In the genomic region with DNA sequence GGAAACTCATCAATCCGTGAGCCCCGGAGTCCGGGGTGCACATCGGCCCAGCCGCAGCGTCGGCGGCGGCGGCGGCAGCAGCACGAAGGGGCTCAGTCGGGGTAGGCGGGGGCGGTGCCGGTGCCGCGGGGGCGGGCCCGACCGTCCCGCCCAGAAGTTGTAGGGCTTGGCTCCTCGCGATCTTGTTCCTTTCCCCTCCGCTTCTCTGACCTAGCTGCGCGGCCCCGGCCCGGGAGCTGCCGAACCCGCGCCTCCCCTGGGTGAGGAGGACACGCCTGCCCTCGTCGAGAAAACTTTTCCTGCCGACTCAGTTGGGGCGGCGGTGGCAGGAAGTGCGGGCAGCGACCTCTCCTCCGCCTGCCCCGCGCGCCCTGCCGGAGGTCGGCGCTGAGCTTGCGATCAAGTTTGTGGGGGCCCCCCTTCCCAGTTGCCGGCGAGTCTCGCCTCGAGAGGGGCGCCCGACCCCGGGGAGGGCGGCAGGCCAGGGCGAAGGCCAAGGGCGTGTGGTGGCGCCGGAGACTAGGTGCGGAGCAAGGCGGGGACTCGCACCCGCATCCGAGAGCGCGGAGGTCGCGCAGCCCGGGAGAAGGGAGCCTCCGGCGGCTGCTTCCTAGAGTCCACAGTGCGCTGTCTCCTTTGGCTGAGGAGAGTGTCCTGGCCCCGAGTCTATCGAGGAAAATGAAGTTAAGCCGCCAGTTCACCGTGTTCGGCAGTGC, we compare ENCODE assay signal across 8 cellular contexts. TPM values are rescaled to one million over a fixed set of nuclear protein-coding genes. Genes with fewer than 3 reads are reported as not detected.
DNase-seq lines count a peak whose midpoint lies in the region; ATAC-seq and TF ChIP-seq lines count a peak whose summit lies in the region.

A gene (plus strand): TSS at position 188 of the 716 bp plus-strand sequence. CDS start 491 bp downstream, at position 679.

- peak within 1 kb of the TSS; percentile 90 to 97 for H3K27ac ChIP-seq in coronary artery

- no peak for TF ChIP-seq CTCF in coronary artery (IDR thresholded peaks at IDR 0.05)

- ATAC-seq in HG03025 (IDR thresholded peaks at IDR 0.05; ENCODE audit: low FRiP score, unreplicated experiment) = peak; percentile 54
- ATAC-seq in left lobe of liver = peak; percentile 77

- H3K4me3 ChIP-seq in coronary artery = peak within 1 kb of the TSS; percentile 92

- peak; percentile 42 to 72 for DNase-seq in activated CD8-positive, alpha-beta memory T cell treated with anti-CD3 and anti-CD28 coated beads for 1 hour (ENCODE audit: extremely low read depth in 1 of 2, low read depth in 1 of 2)
- DNase-seq in activated CD8-positive, alpha-beta memory T cell treated with anti-CD3 and anti-CD28 coated beads for 24 hours = no peak
- DNase-seq in NCI-H2227 treated with DMSO at 0.1 percent for 48 hours (lab: John Stamatoyannopoulos, UW) = peak; percentile 8
- DNase-seq in activated CD4-positive, alpha-beta T cell treated with anti-CD3 and anti-CD28 coated beads for 24 hours (ENCODE audit: low read depth in 2 of 2) = peak; percentile 57 to 60
- DNase-seq in coronary artery (ENCODE audit: low spot score) = peak; percentile 81
- peak; percentile 88 for DNase-seq in left lobe of liver (ENCODE audit: low spot score)
- peak; percentile 75 for DNase-seq in stimulated activated CD4-positive, alpha-beta T cell treated with anti-CD3 and anti-CD28 coated beads, Interleukin-4, amount 100 ng/mL, for 1 hour

RNA-seq across cellular contexts. Expression of the gene that starts here (rescaled TPM):
- total RNA-seq in left lobe of liver = 59.9 TPM
